Comparison of ENCODE assay signal across 11 cellular contexts in genomic region chr15:73987646-73988045, GRCh38. TPM values are rescaled to one million over a fixed set of nuclear protein-coding genes. Genes with fewer than 3 reads are reported as not detected.
DNase-seq lines count a peak whose midpoint lies in the region; ATAC-seq, FAIRE-seq and TF ChIP-seq lines count a peak whose summit lies in the region.
"Had no signal": no experiment of that assay in that cellular context is flagged by ENCODE, and none has a peak within 500 bp of the region (broad histone marks: within the 10 kb centered on the region; RNA-seq: fewer than 3 reads in every experiment).

No MANE protein-coding gene starts in this region.

- H3K36me3 Mint-ChIP-seq in CD14-positive monocyte = peaks cover 15 to 30% of the 10 kb centered on the region in 2 donors

- no peak overlapping the region for H3K27ac Mint-ChIP-seq in CD14-positive monocyte

- ATAC-seq in heart left ventricle = no peak
- no peak for ATAC-seq in left ventricle myocardium superior
- ATAC-seq in pancreas = no peak
- no peak for ATAC-seq in upper lobe of right lung
- ATAC-seq: HCT116 had no signal

- H3K4me3 ChIP-seq in heart left ventricle (no peak overlapping the region), pancreas (no peak overlapping the region), upper lobe of right lung (no peak overlapping the region), coronary artery (no peak overlapping the region)
- H3K4me3 ChIP-seq: mucosa of descending colon had no signal

- H3K27me3 Mint-ChIP-seq in CD14-positive monocyte (ENCODE audit: low read depth in 3 of 3) = peaks cover 0 to 2% (median 0%) of the 10 kb centered on the region in 3 donors

- H3K4me1 Mint-ChIP-seq in CD14-positive monocyte = peaks cover 26% of the 10 kb centered on the region

- intact Hi-C loops in heart left ventricle (cut with DNase I) (no loop called here), left ventricle myocardium superior (cut with micrococcal nuclease) (no loop called here), pancreas (cut with DNase I) (no loop called here), upper lobe of right lung (cut with DNase I) (no loop called here), CD14-positive monocyte (cut with micrococcal nuclease) (no loop called here)

- TF ChIP-seq CTCF in heart left ventricle (IDR thresholded peaks at IDR 0.05) = no peak
- no peak for TF ChIP-seq CTCF in pancreas (IDR thresholded peaks at IDR 0.05)
- TF ChIP-seq CTCF in upper lobe of right lung (IDR thresholded peaks at IDR 0.05) = no peak
- TF ChIP-seq CTCF in coronary artery (IDR thresholded peaks at IDR 0.05) = no peak
- no peak for TF ChIP-seq CTCF in CD14-positive monocyte (IDR thresholded peaks at IDR 0.05)

- H3K9me3 Mint-ChIP-seq in CD14-positive monocyte = no peaks in the 10 kb centered on the region

- 26 to 55% (median 43%) methylated on average over 4 of the region's 4 CpGs for WGBS in heart left ventricle, 4 donors
- WGBS in pancreas, 2 donors = 54 to 59% methylated on average over 4 of the region's 4 CpGs

- no peak for FAIRE-seq in pancreas (lab: Jason Lieb, UNC)

- DNase-seq in heart left ventricle (no peak), left ventricle myocardium superior (no peak), dermis microvascular lymphatic vessel endothelial cell (ENCODE audit: low read depth in 2 of 2) (peak; percentile 61 to 67), pancreas (no peak), upper lobe of right lung (no peak), iPS-NIHi11 (ENCODE audit: low spot score) (no peak), coronary artery (ENCODE audit: low spot score) (no peak), CD14-positive monocyte (ENCODE audit: low spot score) (no peak)
- DNase-seq: mucosa of descending colon, substantia nigra had no signal

- H3K9me3 ChIP-seq in heart left ventricle (no peaks in the 10 kb centered on the region), pancreas (no peaks in the 10 kb centered on the region), upper lobe of right lung (no peaks in the 10 kb centered on the region)
- H3K9me3 ChIP-seq: mucosa of descending colon had no signal

- peaks cover 34 to 97% (median 93%) of the 10 kb centered on the region in 12 donors for H3K4me1 ChIP-seq in heart left ventricle
- H3K4me1 ChIP-seq in pancreas = peaks cover 0 to 39% (median 3%) of the 10 kb centered on the region in 3 donors
- H3K4me1 ChIP-seq in upper lobe of right lung = peaks cover 68% of the 10 kb centered on the region

- H3K4me3 Mint-ChIP-seq in CD14-positive monocyte = no peak overlapping the region

- H3K36me3 ChIP-seq in heart left ventricle = peaks cover 0 to 33% (median 13%) of the 10 kb centered on the region in 9 donors
- H3K36me3 ChIP-seq in pancreas = no peaks in the 10 kb centered on the region
- H3K36me3 ChIP-seq in upper lobe of right lung = no peaks in the 10 kb centered on the region

- no peaks in the 10 kb centered on the region for H3K27me3 ChIP-seq in heart left ventricle
- no peaks in the 10 kb centered on the region for H3K27me3 ChIP-seq in pancreas
- H3K27me3 ChIP-seq in upper lobe of right lung = no peaks in the 10 kb centered on the region

- TF ChIP-seq POLR2A in heart left ventricle (IDR thresholded peaks at IDR 0.05) = no peak

- H3K27ac ChIP-seq in heart left ventricle = peak overlapping the region; percentile 66 to 100 (median 95)
- peak overlapping the region in 3 of 4 donors; percentile 24 to 75 (median 71) for H3K27ac ChIP-seq in pancreas
- peak overlapping the region; percentile 80 for H3K27ac ChIP-seq in upper lobe of right lung
- H3K27ac ChIP-seq in coronary artery = peak overlapping the region in 1 of 2 donors; percentile 93

RNA-seq across cellular contexts. Expression of gene STOML1, which starts 4.4 kb away (rescaled TPM):
- 10 to 100 TPM; 25.0 to 41.1 (median 27.4) TPM for total RNA-seq in heart left ventricle
- polyA plus RNA-seq in heart left ventricle = 10 to 100 TPM; 27.7 to 38.9 TPM
- total RNA-seq in left ventricle myocardium superior = 26.9 TPM
- total RNA-seq in dermis microvascular lymphatic vessel endothelial cell = 8.6 and 13.7 TPM in 2 replicates
- 10 to 100 TPM in 2 of 6 donors, 1 to 10 TPM in 4; 5.2 to 12.3 (median 6.9) TPM for total RNA-seq in pancreas
- polyA plus RNA-seq in pancreas = 10 to 100 TPM; 13.1 to 13.2 TPM
- 23.4 TPM for total RNA-seq in upper lobe of right lung
- 1 to 10 TPM; 3.8 to 4.7 TPM for polyA plus RNA-seq in CD14-positive monocyte

RNA-seq across cellular contexts. Expression of gene PML, which starts 6.9 kb away (rescaled TPM):
- total RNA-seq in heart left ventricle = 10 to 100 TPM; 18.4 to 68.7 (median 28.0) TPM
- polyA plus RNA-seq in heart left ventricle = 10 to 100 TPM; 17.0 to 20.8 TPM
- total RNA-seq in left ventricle myocardium superior = 20.8 TPM
- 28.9 and 62.2 TPM in 2 replicates for total RNA-seq in dermis microvascular lymphatic vessel endothelial cell
- 10 to 100 TPM; 10.6 to 31.7 (median 13.0) TPM for total RNA-seq in pancreas
- polyA plus RNA-seq in pancreas = 10 to 100 TPM; 17.6 to 19.1 TPM
- total RNA-seq in upper lobe of right lung = 82.9 TPM
- polyA plus RNA-seq in CD14-positive monocyte = 10 to 100 TPM; 13.1 to 20.6 TPM

Comparison
In these comparisons a context has a peak if more than half of its experiments do, and no peak if none do; other contexts are left out.
1. DNase-seq: peak in dermis microvascular lymphatic vessel endothelial cell (2 of 2); none in heart left ventricle (0 of 5), left ventricle myocardium superior (single experiment), pancreas (0 of 6), upper lobe of right lung (single experiment), iPS-NIHi11 (single experiment), coronary artery (single experiment) and CD14-positive monocyte (single experiment).